8 cellular contexts compared by ENCODE assay signal in genomic region chr19:46745521-46746280, GRCh38. TPM values are rescaled to one million over a fixed set of nuclear protein-coding genes. Genes with fewer than 3 reads are reported as not detected.
A peak's percentile ranks its signal among the peaks of the same experiment; 100 is the strongest.
DNase-seq lines count a peak whose midpoint lies in the region; ATAC-seq and TF ChIP-seq lines count a peak whose summit lies in the region.

A gene with protein sequence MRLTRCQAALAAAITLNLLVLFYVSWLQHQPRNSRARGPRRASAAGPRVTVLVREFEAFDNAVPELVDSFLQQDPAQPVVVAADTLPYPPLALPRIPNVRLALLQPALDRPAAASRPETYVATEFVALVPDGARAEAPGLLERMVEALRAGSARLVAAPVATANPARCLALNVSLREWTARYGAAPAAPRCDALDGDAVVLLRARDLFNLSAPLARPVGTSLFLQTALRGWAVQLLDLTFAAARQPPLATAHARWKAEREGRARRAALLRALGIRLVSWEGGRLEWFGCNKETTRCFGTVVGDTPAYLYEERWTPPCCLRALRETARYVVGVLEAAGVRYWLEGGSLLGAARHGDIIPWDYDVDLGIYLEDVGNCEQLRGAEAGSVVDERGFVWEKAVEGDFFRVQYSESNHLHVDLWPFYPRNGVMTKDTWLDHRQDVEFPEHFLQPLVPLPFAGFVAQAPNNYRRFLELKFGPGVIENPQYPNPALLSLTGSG (plus strand): TSS chr19:46746057. CDS start chr19:46755451, 9,394 bp downstream.

- H4K20me1 ChIP-seq in osteoblast (ENCODE audit: insufficient read depth, low read length): peaks cover 40% of the 10 kb centered on the region

- H3K36me3 ChIP-seq in KOPT-K1 (ENCODE audit: insufficient read depth, low read length) (peaks cover 48% of the 10 kb centered on the region), gastroesophageal sphincter (peaks cover 0 to 21% of the 10 kb centered on the region in 2 donors), osteoblast (ENCODE audit: insufficient read depth, low read length) (peaks cover 18% of the 10 kb centered on the region)

- H3K27ac ChIP-seq in KOPT-K1 (ENCODE audit: low read depth, low read length, poor library complexity, severe bottlenecking): peak within 1 kb of the TSS; percentile 89
- peak within 1 kb of the TSS; percentile 79 to 97 (median 90) for H3K27ac ChIP-seq in gastroesophageal sphincter
- H3K27ac ChIP-seq in osteoblast (ENCODE audit: low read depth, low read length): peak within 1 kb of the TSS; percentile 51

- intact Hi-C loops in activated CD4-positive, alpha-beta T cell treated with anti-CD3 and anti-CD28 coated beads for 36 hours (cut with DNase I, micrococcal nuclease): loop anchor here (1.0 to 10.0 kb wide), 8 partner anchors 28 to 302 kb away; partner anchors contain the start of genes ARHGAP35 (in 1 of the 2), CALM3 (in 1 of the 2), PRKD2 (in 1 of the 2) and SLC1A5 (in 1 of the 2)
- intact Hi-C loops in activated T-helper 1 cell treated with anti-CD3 and anti-CD28 coated beads, Interleukin-12 subunit alpha, Interleukin-12 subunit beta, Interleukin-2, Interleukin-4 antibody, amounts not matched to agents 30 ng/mL and 10 ng/mL and 1 ng/mL, durations not matched to agents 14 hours and 24 hours and 36 hours (cut with micrococcal nuclease): loop anchor here (1.0 to 2.0 kb wide), 3 partner anchors 29 to 83 kb away; partner anchors contain the start of gene PRKD2

- peak; percentile 55 for DNase-seq in activated CD4-positive, alpha-beta T cell treated with anti-CD3 and anti-CD28 coated beads for 36 hours
- DNase-seq in activated CD4-positive, alpha-beta T cell treated with anti-CD3 and anti-CD28 coated beads for 1 hour: no peak
- DNase-seq in activated T-helper 1 cell treated with anti-CD3 and anti-CD28 coated beads, Interleukin-12 subunit alpha, Interleukin-12 subunit beta, Interleukin-2, Interleukin-4 antibody, amounts not matched to agents 30 ng/mL and 10 ng/mL and 1 ng/mL, durations not matched to agents 14 hours and 24 hours and 36 hours (ENCODE audit: low spot score): peak; percentile 16
- peak; percentile 95 for DNase-seq in osteoblast (ENCODE audit: insufficient read length, low spot score, missing footprints)
- no peak for DNase-seq in DMS153 treated with DMSO at 0.1 percent for 48 hours (lab: John Stamatoyannopoulos, UW; ENCODE audit: unreplicated experiment)

- peaks cover 54% of the 10 kb centered on the region for H3K4me1 Mint-ChIP-seq in activated CD4-positive, alpha-beta T cell treated with anti-CD3 and anti-CD28 coated beads for 36 hours
- peaks cover 46% of the 10 kb centered on the region for H3K4me1 Mint-ChIP-seq in activated T-helper 1 cell treated with anti-CD3 and anti-CD28 coated beads, Interleukin-12 subunit alpha, Interleukin-12 subunit beta, Interleukin-2, Interleukin-4 antibody, amounts not matched to agents 30 ng/mL and 10 ng/mL and 1 ng/mL, durations not matched to agents 14 hours and 24 hours and 36 hours (ENCODE audit: low read depth)

- no peak for TF ChIP-seq POLR2A in gastroesophageal sphincter (IDR thresholded peaks at IDR 0.05)

- H3K36me3 Mint-ChIP-seq in activated CD4-positive, alpha-beta T cell treated with anti-CD3 and anti-CD28 coated beads for 36 hours (ENCODE audit: low read depth): peaks cover 13% of the 10 kb centered on the region
- peaks cover 11% of the 10 kb centered on the region for H3K36me3 Mint-ChIP-seq in activated T-helper 1 cell treated with anti-CD3 and anti-CD28 coated beads, Interleukin-12 subunit alpha, Interleukin-12 subunit beta, Interleukin-2, Interleukin-4 antibody, amounts not matched to agents 30 ng/mL and 10 ng/mL and 1 ng/mL, durations not matched to agents 14 hours and 24 hours and 36 hours (ENCODE audit: low read depth)

- H3K9me3 ChIP-seq in KOPT-K1 (ENCODE audit: insufficient read depth, low read length, poor library complexity, severe bottlenecking) (no peaks in the 10 kb centered on the region), gastroesophageal sphincter (no peaks in the 10 kb centered on the region), osteoblast (ENCODE audit: low read depth, low read length) (no peaks in the 10 kb centered on the region)

- H3K27ac Mint-ChIP-seq in activated CD4-positive, alpha-beta T cell treated with anti-CD3 and anti-CD28 coated beads for 36 hours: peak within 1 kb of the TSS; percentile 89
- peak within 1 kb of the TSS; percentile 91 for H3K27ac Mint-ChIP-seq in activated T-helper 1 cell treated with anti-CD3 and anti-CD28 coated beads, Interleukin-12 subunit alpha, Interleukin-12 subunit beta, Interleukin-2, Interleukin-4 antibody, amounts not matched to agents 30 ng/mL and 10 ng/mL and 1 ng/mL, durations not matched to agents 14 hours and 24 hours and 36 hours

- peak; percentile 54 for ATAC-seq in activated CD4-positive, alpha-beta T cell treated with anti-CD3 and anti-CD28 coated beads for 36 hours
- ATAC-seq in gastroesophageal sphincter: peak; percentile 56
- no peak for ATAC-seq in HG02870 (IDR thresholded peaks at IDR 0.05; ENCODE audit: unreplicated experiment)

- WGBS in gastroesophageal sphincter (ENCODE audit: low coverage in 1 of 2), 2 donors: 0 to 1% methylated on average over 22 of the region's 68 CpGs

- POLR2A ChIA-PET in activated CD4-positive, alpha-beta T cell treated with anti-CD3 and anti-CD28 coated beads for 36 hours (lab: Charles Lee): interaction anchor here (0.5 kb wide), 1 partner anchor 333 kb away, joined by 5 read pairs; no protein-coding TSS in a partner anchor

- no peak for TF ChIP-seq EP300 in gastroesophageal sphincter (IDR thresholded peaks at IDR 0.05)

- H3K27me3 Mint-ChIP-seq in activated CD4-positive, alpha-beta T cell treated with anti-CD3 and anti-CD28 coated beads for 36 hours: no peaks in the 10 kb centered on the region
- H3K27me3 Mint-ChIP-seq in activated T-helper 1 cell treated with anti-CD3 and anti-CD28 coated beads, Interleukin-12 subunit alpha, Interleukin-12 subunit beta, Interleukin-2, Interleukin-4 antibody, amounts not matched to agents 30 ng/mL and 10 ng/mL and 1 ng/mL, durations not matched to agents 14 hours and 24 hours and 36 hours (ENCODE audit: insufficient read depth): no peaks in the 10 kb centered on the region

- H3K4me2 ChIP-seq in osteoblast (ENCODE audit: insufficient read depth, low read length): peak within 1 kb of the TSS; percentile 92

- H3K9me3 Mint-ChIP-seq in activated CD4-positive, alpha-beta T cell treated with anti-CD3 and anti-CD28 coated beads for 36 hours (ENCODE audit: low read depth): no peaks in the 10 kb centered on the region
- no peaks in the 10 kb centered on the region for H3K9me3 Mint-ChIP-seq in activated T-helper 1 cell treated with anti-CD3 and anti-CD28 coated beads, Interleukin-12 subunit alpha, Interleukin-12 subunit beta, Interleukin-2, Interleukin-4 antibody, amounts not matched to agents 30 ng/mL and 10 ng/mL and 1 ng/mL, durations not matched to agents 14 hours and 24 hours and 36 hours

- H3K79me2 ChIP-seq in osteoblast (ENCODE audit: insufficient read depth, low read length): peaks cover 62% of the 10 kb centered on the region

- H3K4me3 Mint-ChIP-seq in activated CD4-positive, alpha-beta T cell treated with anti-CD3 and anti-CD28 coated beads for 36 hours: peak within 1 kb of the TSS; percentile 89
- H3K4me3 Mint-ChIP-seq in activated T-helper 1 cell treated with anti-CD3 and anti-CD28 coated beads, Interleukin-12 subunit alpha, Interleukin-12 subunit beta, Interleukin-2, Interleukin-4 antibody, amounts not matched to agents 30 ng/mL and 10 ng/mL and 1 ng/mL, durations not matched to agents 14 hours and 24 hours and 36 hours: peak within 1 kb of the TSS; percentile 95

- CTCF ChIA-PET in activated CD4-positive, alpha-beta T cell treated with anti-CD3 and anti-CD28 coated beads for 36 hours (lab: Charles Lee): interaction anchor here (0.6 to 1.9 kb wide), 3 partner anchors 17 to 671 kb away, joined by 3 to 4 read pairs (median 3); no protein-coding TSS in a partner anchor

- H3K4me1 ChIP-seq in gastroesophageal sphincter (peaks cover 0 to 68% (median 37%) of the 10 kb centered on the region in 3 donors), osteoblast (ENCODE audit: insufficient read depth, low read length) (peaks cover 15% of the 10 kb centered on the region)

- H3K4me3 ChIP-seq in gastroesophageal sphincter: peak within 1 kb of the TSS; percentile 96 to 100
- peak within 1 kb of the TSS; percentile 92 for H3K4me3 ChIP-seq in osteoblast (ENCODE audit: insufficient read depth, low read length)

- H2AFZ ChIP-seq in osteoblast (ENCODE audit: low read length): peak within 1 kb of the TSS; percentile 59

- H3K27me3 ChIP-seq in gastroesophageal sphincter (no peaks in the 10 kb centered on the region), osteoblast (ENCODE audit: insufficient read depth, low read length) (no peaks in the 10 kb centered on the region)

- TF ChIP-seq CTCF in gastroesophageal sphincter (IDR thresholded peaks at IDR 0.05) (no peak), osteoblast (IDR thresholded peaks at IDR 0.05; ENCODE audit: extremely low read depth, low read depth, low read length) (no peak)

RNA-seq across cellular contexts. Expression of the gene that starts here (rescaled TPM):
- total RNA-seq in activated CD4-positive, alpha-beta T cell treated with anti-CD3 and anti-CD28 coated beads for 36 hours: 10 to 100 TPM; 12.1 to 16.2 TPM
- total RNA-seq in activated T-helper 1 cell treated with anti-CD3 and anti-CD28 coated beads, Interleukin-12 subunit alpha, Interleukin-12 subunit beta, Interleukin-2, Interleukin-4 antibody, amounts not matched to agents 30 ng/mL and 10 ng/mL and 1 ng/mL, durations not matched to agents 14 hours and 24 hours and 36 hours: 25.1 and 26.6 TPM in 2 replicates
- total RNA-seq in gastroesophageal sphincter (10 to 100 TPM; 18.7 to 22.5 (median 20.3) TPM), osteoblast (18.0 and 18.5 TPM in 2 replicates)

Comparison
In these comparisons a context has a peak if more than half of its experiments do, and no peak if none do; other contexts are left out.
1. DNase-seq: peak in activated CD4-positive, alpha-beta T cell treated with anti-CD3 and anti-CD28 coated beads for 36 hours (single experiment), activated T-helper 1 cell treated with anti-CD3 and anti-CD28 coated beads, Interleukin-12 subunit alpha, Interleukin-12 subunit beta, Interleukin-2, Interleukin-4 antibody, amounts not matched to agents 30 ng/mL and 10 ng/mL and 1 ng/mL, durations not matched to agents 14 hours and 24 hours and 36 hours (single experiment) and osteoblast (single experiment); none in activated CD4-positive, alpha-beta T cell treated with anti-CD3 and anti-CD28 coated beads for 1 hour (single experiment) and DMS153 treated with DMSO at 0.1 percent for 48 hours (single experiment).
2. Peak in every context shown above with its lines, with median percentiles within 50 percentile points of each other: H3K27ac ChIP-seq.